20 cellular contexts compared by ENCODE assay signal in genomic region chr6:20915626-20916025, GRCh38.
DNase-seq lines count a peak whose midpoint lies in the region; ATAC-seq, FAIRE-seq and TF ChIP-seq lines count a peak whose summit lies in the region.
"Had no signal": no experiment of that assay in that cellular context is flagged by ENCODE, and none has a peak within 500 bp of the region (broad histone marks: within the 10 kb centered on the region; RNA-seq: fewer than 3 reads in every experiment).

No MANE protein-coding gene starts in this region.

- peaks cover 5% of the 10 kb centered on the region; the same call in 1 of the 3 replicates for H3K9me3 ChIP-seq in A549
- H3K9me3 ChIP-seq in HEK293 (ENCODE audit: control insufficient read depth, insufficient read depth, low read depth, low read length): no peaks in the 10 kb centered on the region
- peaks cover 19% of the 10 kb centered on the region for H3K9me3 ChIP-seq in endodermal cell (ENCODE audit: control insufficient read depth, low read length)

- no peak overlapping the region for H3K27ac Mint-ChIP-seq in WTC11
- H3K27ac Mint-ChIP-seq in endodermal cell: no peak overlapping the region
- no peak overlapping the region for H3K27ac Mint-ChIP-seq in immature natural killer cell
- H3K27ac Mint-ChIP-seq: CD8-positive, alpha-beta memory T cell had no signal

- H3K27ac ChIP-seq in A549 (no peak overlapping the region), HEK293 (ENCODE audit: extremely low read depth, low read depth, low read length) (no peak overlapping the region), endodermal cell (ENCODE audit: low read depth, low read length) (no peak overlapping the region)
- H3K27ac ChIP-seq: GM23248 had no signal

- FAIRE-seq in A549 (lab: Jason Lieb, UNC): no peak
- FAIRE-seq: GM12892, GM18507, H54, HepG2 had no signal

- no peaks in the 10 kb centered on the region for H3K27me3 ChIP-seq in endodermal cell (ENCODE audit: control insufficient read depth, insufficient read depth, low read length, poor library complexity, severe bottlenecking)
- H3K27me3 ChIP-seq: BE2C had no signal

- peaks cover 25% of the 10 kb centered on the region for H3K36me3 Mint-ChIP-seq in WTC11
- peaks cover 20% of the 10 kb centered on the region for H3K36me3 Mint-ChIP-seq in endodermal cell (ENCODE audit: low read depth)
- peaks cover 18 to 27% (median 20%) of the 10 kb centered on the region in 3 donors for H3K36me3 Mint-ChIP-seq in immature natural killer cell

- no peak overlapping the region for H3K9ac ChIP-seq in endodermal cell (ENCODE audit: extremely low read depth, low read length, poor library complexity, severe bottlenecking)
- H3K9ac ChIP-seq: GM23248 had no signal

- DNase-seq in A549 (ENCODE audit: low read depth in 1 of 2, low spot score in 1 of 2) (no peak), WTC11 (ENCODE audit: low spot score) (no peak), endodermal cell (no peak), immature natural killer cell (no peak), cardiac septum (ENCODE audit: low spot score) (no peak)
- DNase-seq in activated CD8-positive, alpha-beta memory T cell treated with anti-CD3 and anti-CD28 coated beads, Interleukin-2, amount 50 U/mL, for 48 hours: no peak
- DNase-seq: 8988T; ACHN; BE2C; C1 segment of cervical spinal cord; CD4-positive, CD25-positive, alpha-beta regulatory T cell; CD8-positive, alpha-beta memory T cell; COR-L47 had no signal

- POLR2A ChIA-PET in A549 (lab: Yijun Ruan, JAX): no interaction called here
- POLR2A ChIA-PET in HEK293 (lab: Yijun Ruan, JAX): no interaction called here
- POLR2A ChIA-PET in WTC11 (lab: Charles Lee): no interaction called here

- no peak for TF ChIP-seq EP300 in A549 (IDR thresholded peaks at IDR 0.05)

- CTCF ChIA-PET in A549 (lab: Yijun Ruan, JAX): no interaction called here
- CTCF ChIA-PET in HEK293 (lab: Yijun Ruan, JAX): no interaction called here
- CTCF ChIA-PET in WTC11 (lab: Charles Lee): no interaction called here

- no peak for TF ChIP-seq CTCF in A549 (IDR thresholded peaks at IDR 0.05)
- no peak for TF ChIP-seq CTCF in HEK293 (tag by site-specific recombination; IDR thresholded peaks at IDR 0.05)
- no peak for TF ChIP-seq CTCF in WTC11 (IDR thresholded peaks at IDR 0.05)
- TF ChIP-seq CTCF in endodermal cell (conservative IDR thresholded peaks at IDR 0.05): no peak

- TF ChIP-seq RAD21 in A549 (conservative IDR thresholded peaks at IDR 0.05 in 1 of 2, IDR thresholded peaks at IDR 0.05 in 1 of 2): no peak

- H3K4me3 Mint-ChIP-seq in WTC11 (no peak overlapping the region), endodermal cell (no peak overlapping the region), immature natural killer cell (no peak overlapping the region)
- H3K4me3 Mint-ChIP-seq: CD4-positive, CD25-positive, alpha-beta regulatory T cell; CD8-positive, alpha-beta memory T cell; IgD-negative memory B cell had no signal

- H3K4me3 ChIP-seq in A549: no peak overlapping the region
- H3K4me3 ChIP-seq in HEK293 (ENCODE audit: low read depth, low read length): no peak overlapping the region
- peak overlapping the region; percentile 4 for H3K4me3 ChIP-seq in endodermal cell (ENCODE audit: low read length)
- H3K4me3 ChIP-seq: GM23248 had no signal

- H3K36me3 ChIP-seq in HEK293 (ENCODE audit: control insufficient read depth in 2 of 2, insufficient read depth in 1 of 2, low read length in 2 of 2) (no peaks in the 10 kb centered on the region), endodermal cell (ENCODE audit: control insufficient read depth, insufficient read depth, low read length) (no peaks in the 10 kb centered on the region)
- H3K36me3 ChIP-seq: BE2C had no signal

- ATAC-seq in A549 (no peak), WTC11 (no peak)
- ATAC-seq: HepG2 had no signal

- H3K4me1 ChIP-seq in A549: no peaks in the 10 kb centered on the region
- no peaks in the 10 kb centered on the region for H3K4me1 ChIP-seq in HEK293 (ENCODE audit: control insufficient read depth, insufficient read depth, low read length)
- H3K4me1 ChIP-seq in endodermal cell (ENCODE audit: control insufficient read depth, insufficient read depth, low read length): peaks cover 2% of the 10 kb centered on the region
- H3K4me1 ChIP-seq: BE2C had no signal

- no peak overlapping the region for H3K4me2 ChIP-seq in A549

- H3K4me1 Mint-ChIP-seq in WTC11: peaks cover 30% of the 10 kb centered on the region
- peaks cover 9% of the 10 kb centered on the region for H3K4me1 Mint-ChIP-seq in endodermal cell
- H3K4me1 Mint-ChIP-seq in immature natural killer cell: no peaks in the 10 kb centered on the region

- H3K27me3 Mint-ChIP-seq in WTC11 (ENCODE audit: low read depth) (no peaks in the 10 kb centered on the region), endodermal cell (ENCODE audit: insufficient read depth) (no peaks in the 10 kb centered on the region), immature natural killer cell (ENCODE audit: low read depth in 3 of 3) (peaks cover 0 to 3% (median 0%) of the 10 kb centered on the region in 3 donors)
- H3K27me3 Mint-ChIP-seq: CD4-positive, CD25-positive, alpha-beta regulatory T cell; CD8-positive, alpha-beta memory T cell; IgD-negative memory B cell had no signal

- intact Hi-C loops in cardiac septum (cut with DNase I): no loop called here

- TF ChIP-seq POLR2A in A549 (IDR thresholded peaks at IDR 0.05; ENCODE audit: low read length): no peak

- peaks cover 32% of the 10 kb centered on the region for H3K9me3 Mint-ChIP-seq in WTC11
- peaks cover 30% of the 10 kb centered on the region for H3K9me3 Mint-ChIP-seq in endodermal cell
- peaks cover 2 to 19% (median 5%) of the 10 kb centered on the region in 6 donors for H3K9me3 Mint-ChIP-seq in immature natural killer cell

- 90% methylated on average over 1 of the region's 1 CpG for WGBS in A549 (ENCODE audit: missing lambda C conversion rate)
- 100% methylated on average over 1 of the region's 1 CpG; no CpG with 5 or more reads in 1 of the 2 experiments for WGBS in endodermal cell (ENCODE audit: insufficient coverage in 1 of 2, insufficient read length in 1 of 2), 2 experiments

TF ChIP-seq in A549, 52 proteins besides CTCF, POLR2A, EP300 and RAD21 (continues in another document):
- 0 out of 2 replicates have a peak, but pooled peaks have one; percentile 42 for TF ChIP-seq CHD4 (IDR thresholded peaks at IDR 0.05; ENCODE audit: borderline replicate concordance)
- no peak for TF ChIP-seq MAX (IDR thresholded peaks at IDR 0.05)
- TF ChIP-seq ELK1 (IDR thresholded peaks at IDR 0.05; ENCODE audit: low read depth, low read length): no peak
- TF ChIP-seq RARB (CRISPR knock-in tag; IDR thresholded peaks at IDR 0.05): no peak
- no peak for TF ChIP-seq KDM5A (IDR thresholded peaks at IDR 0.05)
- no peak for TF ChIP-seq HOXB5 (CRISPR knock-in tag; IDR thresholded peaks at IDR 0.05)

TF ChIP-seq in HEK293, 187 proteins besides CTCF, POLR2A, EP300 and RAD21:
- no peak for TF ChIP-seq GLIS2 (tag by site-specific recombination; IDR thresholded peaks at IDR 0.05)
- no peak for TF ChIP-seq ZNF341 (tag by site-specific recombination; IDR thresholded peaks at IDR 0.05; ENCODE audit: low read depth)
- no peak for TF ChIP-seq ZNF513 (tag by site-specific recombination; IDR thresholded peaks at IDR 0.05)
- TF ChIP-seq SETDB1 (IDR thresholded peaks at IDR 0.05; ENCODE audit: insufficient read length, low read length): peak; percentile 15
- peak; percentile 75 for TF ChIP-seq ZNF146 (tag by site-specific recombination; IDR thresholded peaks at IDR 0.05)

TF ChIP-seq in WTC11, 78 proteins besides CTCF, POLR2A, EP300 and RAD21:
- TF ChIP-seq EMX1 (CRISPR knock-in tag; IDR thresholded peaks at IDR 0.05): no peak
- peak; percentile 49; the same call in 1 of the 2 replicates for TF ChIP-seq GTF2I (CRISPR knock-in tag; conservative IDR thresholded peaks at IDR 0.05)
